Comparison of ENCODE assay signal across 1 cellular context in genomic region chr6:143694560-143694959, GRCh38.
TF ChIP-seq lines count a peak whose summit lies in the region.

No MANE protein-coding gene starts in this region.

TF ChIP-seq in GM23338, 12 proteins besides CTCF, POLR2A, EP300 and RAD21 (continued from another document):
- TF ChIP-seq ZNF462 (CRISPR knock-in tag; IDR thresholded peaks at IDR 0.05) (no peak), POLR2AphosphoS5 (IDR thresholded peaks at IDR 0.05; ENCODE audit: low read depth) (no peak), JUNB (IDR thresholded peaks at IDR 0.05; ENCODE audit: unreplicated experiment) (no peak), ZNF114 (CRISPR knock-in tag; IDR thresholded peaks at IDR 0.05) (no peak), EZH2phosphoT487 (IDR thresholded peaks at IDR 0.05; ENCODE audit: unreplicated experiment) (no peak), REST (IDR thresholded peaks at IDR 0.05; ENCODE audit: unreplicated experiment) (no peak)
